ENCODE assay signal across 8 cellular contexts in the genomic region with DNA sequence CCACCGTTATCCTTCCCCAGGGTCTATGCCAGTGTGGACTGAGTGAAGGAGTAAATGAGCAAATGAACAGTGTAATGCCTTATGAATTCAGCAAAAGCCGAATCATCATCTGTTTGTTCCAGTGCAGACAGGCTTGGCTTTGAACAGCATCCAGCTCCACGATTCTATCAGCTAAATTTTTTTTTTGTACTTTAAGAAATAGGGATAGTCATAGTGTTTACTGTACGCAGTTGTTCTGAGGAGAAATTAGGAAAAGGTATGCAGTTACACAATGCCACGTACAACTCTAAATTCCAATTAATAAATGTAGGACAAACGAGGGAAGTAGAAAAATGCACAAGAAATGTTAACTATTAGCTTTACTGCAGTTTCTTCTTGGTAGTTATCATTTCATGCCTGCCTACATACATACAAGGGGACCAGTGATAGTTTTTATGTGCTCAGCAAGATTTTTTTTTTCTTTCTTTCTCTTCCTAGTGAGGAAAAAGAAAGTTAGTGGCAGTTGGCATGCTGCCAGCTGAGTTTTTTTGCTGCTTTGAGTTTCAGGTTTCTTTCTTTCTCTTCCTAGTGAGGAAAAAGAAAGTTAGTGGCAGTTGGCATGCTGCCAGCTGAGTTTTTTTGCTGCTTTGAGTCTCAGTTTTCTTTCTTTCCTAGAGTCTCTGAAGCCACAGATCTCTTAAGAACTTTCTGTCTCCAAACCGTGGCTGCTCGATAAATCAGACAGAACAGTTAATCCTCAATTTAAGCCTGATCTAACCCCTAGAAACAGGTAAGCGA. TPM values are rescaled to one million over a fixed set of nuclear protein-coding genes. Genes with fewer than 3 reads are reported as not detected.
A peak's percentile ranks its signal among the peaks of the same experiment; 100 is the strongest.
DNase-seq lines count a peak whose midpoint lies in the region; TF ChIP-seq lines count a peak whose summit lies in the region.

A gene (plus strand): TSS at position 646 of the 777 bp plus-strand sequence. CDS start 7,468 bp downstream, outside the sequence.

- intact Hi-C loops in Calu3 (cut with micrococcal nuclease; ENCODE audit: unreplicated experiment), result loop anchor here (1.0 to 10.0 kb wide), 3 partner anchors 29 to 575 kb away; a partner anchor contains a TSS

- H3K4me3 ChIP-seq in OCI-LY3 (ENCODE audit: low read length) (peak within 1 kb of the TSS; percentile 45), cardiac muscle cell (no peak within 1 kb of the TSS), H7 (ENCODE audit: insufficient read depth, low read depth, low read length) (no peak within 1 kb of the TSS)

- H3K4me2 ChIP-seq in OCI-LY3 (ENCODE audit: low read length), result peak within 1 kb of the TSS; percentile 62

- 0 out of 2 replicates have a peak within 1 kb of the TSS, but pooled peaks have one; percentile 30 for H2AFZ ChIP-seq in OCI-LY3 (ENCODE audit: low read depth, low read length)

- H3K4me1 ChIP-seq in OCI-LY3 (ENCODE audit: low read length) (peaks cover 20% of the 10 kb centered on the region), cardiac muscle cell (ENCODE audit: low read depth) (peaks cover 6% of the 10 kb centered on the region)

- no peaks in the 10 kb centered on the region for H3K9me3 ChIP-seq in OCI-LY3 (ENCODE audit: insufficient read depth, low read length)
- no peaks in the 10 kb centered on the region for H3K9me3 ChIP-seq in cardiac muscle cell (ENCODE audit: low read depth)

- H3K27me3 ChIP-seq in OCI-LY3 (ENCODE audit: low read depth, low read length) (no peaks in the 10 kb centered on the region), cardiac muscle cell (no peaks in the 10 kb centered on the region), H7 (ENCODE audit: control insufficient read depth, insufficient read depth, low read length) (no peaks in the 10 kb centered on the region; the same call in 1 of the 2 replicates)

- TF ChIP-seq CTCF in Calu3 (IDR thresholded peaks at IDR 0.05; ENCODE audit: unreplicated experiment) (no peak), OCI-LY3 (IDR thresholded peaks at IDR 0.05; ENCODE audit: low read depth, low read length) (no peak), cardiac muscle cell (IDR thresholded peaks at IDR 0.05; ENCODE audit: low read depth, low read length) (no peak)

- H3K9ac ChIP-seq in OCI-LY3 (ENCODE audit: low read length), result no peak within 1 kb of the TSS

- no peaks in the 10 kb centered on the region for H3K79me2 ChIP-seq in OCI-LY3 (ENCODE audit: low read length)

- no peaks in the 10 kb centered on the region for H3K9me3 Mint-ChIP-seq in Calu3 (ENCODE audit: low read depth, unreplicated experiment)

- peaks cover 9% of the 10 kb centered on the region for H3K36me3 Mint-ChIP-seq in Calu3 (ENCODE audit: insufficient read depth, unreplicated experiment)

- no peaks in the 10 kb centered on the region for H3K27me3 Mint-ChIP-seq in Calu3 (ENCODE audit: unreplicated experiment)

- BruUV-seq in Calu3 (replicated peaks; lab: Mats Ljungman, UMichigan), result TSS peak; percentile 45

- peak within 1 kb of the TSS; percentile 65 for H3K4me3 Mint-ChIP-seq in Calu3 (ENCODE audit: low read depth, unreplicated experiment)

- H3K36me3 ChIP-seq in OCI-LY3 (replicated peaks; ENCODE audit: low read depth, low read length), result no peaks in the 10 kb centered on the region
- H3K36me3 ChIP-seq in cardiac muscle cell, result no peaks in the 10 kb centered on the region
- no peaks in the 10 kb centered on the region for H3K36me3 ChIP-seq in H7 (replicated peaks; ENCODE audit: control insufficient read depth, insufficient read depth, low read length)

- CTCF ChIA-PET in Calu3 (lab: Charles Lee), result interaction anchor here (0.6 to 1.6 kb wide), 4 partner anchors 38 to 645 kb away, joined by 3 read pairs; no protein-coding TSS in a partner anchor

- DNase-seq in Calu3 (peak; percentile 54), H4 (ENCODE audit: low spot score) (peak; percentile 57), cardiac muscle cell (ENCODE audit: low read depth in 1 of 2, low spot score in 1 of 2) (peak in 1 of 2 donors; percentile 78), DMS153 (lab: John Stamatoyannopoulos, UW) (no peak), H7 (no peak)
- DNase-seq in activated naive CD4-positive, alpha-beta T cell treated with Interleukin-2 at 50 U/mL for 16 hours, result peak; percentile 69
- peak; percentile 43 to 46 for DNase-seq in stimulated activated CD4-positive, alpha-beta T cell treated with anti-CD3 and anti-CD28 coated beads, Interleukin-12 subunit alpha, Interleukin-12 subunit beta, amount 100 ng/mL, for 24 hours (ENCODE audit: low read depth in 2 of 2)

- H3K27ac Mint-ChIP-seq in Calu3 (ENCODE audit: unreplicated experiment), result peak within 1 kb of the TSS; percentile 70

- no peaks in the 10 kb centered on the region for H4K20me1 ChIP-seq in OCI-LY3 (ENCODE audit: insufficient read depth, low read length)

- H3K4me1 Mint-ChIP-seq in Calu3 (ENCODE audit: low read depth, unreplicated experiment), result peaks cover 30% of the 10 kb centered on the region

- no peak within 1 kb of the TSS for H3K27ac ChIP-seq in OCI-LY3 (ENCODE audit: low read length)
- peak within 1 kb of the TSS; percentile 30 for H3K27ac ChIP-seq in cardiac muscle cell

RNA-seq across cellular contexts. Expression of the gene that starts here (rescaled TPM):
- total RNA-seq in Calu3 (2022) (82.0 and 230 TPM in 2 replicates), cardiac muscle cell (0.04 and 1.2 TPM in 2 replicates)
- 58.5 and 79.9 TPM in 2 replicates for total RNA-seq in H4 (2014; rRNA removed; shearing (Covaris generic))
- not detected in 2 replicates for polyA plus RNA-seq in cardiac muscle cell
- 0.48 TPM in 1 of 2 replicates, not detected in the other for total RNA-seq in H7 (2014; rRNA removed; shearing (Covaris generic))

Comparison
In these comparisons a context has a peak if more than half of its experiments do, and no peak if none do; other contexts are left out.
1. RNA of the gene that starts here (total RNA-seq): 82.0 to 230 TPM in Calu3 and 58.5 to 79.9 TPM in H4; 0.04 to 1.2 TPM in cardiac muscle cell and 0.48 TPM in H7; every median in the first group is over 10 times any median in the second.
2. DNase-seq: peak in Calu3 (single experiment), H4 (single experiment), activated naive CD4-positive, alpha-beta T cell treated with Interleukin-2 at 50 U/mL for 16 hours (single experiment) and stimulated activated CD4-positive, alpha-beta T cell treated with anti-CD3 and anti-CD28 coated beads, Interleukin-12 subunit alpha, Interleukin-12 subunit beta, amount 100 ng/mL, for 24 hours (2 of 2); none in DMS153 (single experiment) and H7 (single experiment).